Comparison of ENCODE assay signal across 1 cellular context in genomic region chr18:58078889-58079573, GRCh38.
TF ChIP-seq lines count a peak whose summit lies in the region.

No MANE protein-coding gene starts in this region.

TF ChIP-seq in K562, 482 proteins besides CTCF, POLR2A, EP300 and RAD21 (continued from another document and continues in another):
- TF ChIP-seq ZNF407 (IDR thresholded peaks at IDR 0.05; ENCODE audit: low read depth) (no peak), TRIM24 (IDR thresholded peaks at IDR 0.05) (peak; percentile 84 to 86), ZBTB34 (CRISPR knock-in tag; IDR thresholded peaks at IDR 0.05) (no peak), SREBF1 (IDR thresholded peaks at IDR 0.05; ENCODE audit: borderline replicate concordance, low read depth, low read length) (no peak), ZNF274 (IDR thresholded peaks at IDR 0.05; ENCODE audit: borderline replicate concordance, low read depth, low read length) (no peak), NFE2 (IDR thresholded peaks at IDR 0.05; ENCODE audit: low read depth) (no peak), CTCFL (IDR thresholded peaks at IDR 0.05; ENCODE audit: borderline replicate concordance, insufficient read depth, low read depth, low read length, poor library complexity, severe bottlenecking) (no peak), ZNF277 (CRISPR knock-in tag; IDR thresholded peaks at IDR 0.05; ENCODE audit: borderline replicate concordance) (no peak), HDAC6 (IDR thresholded peaks at IDR 0.05; ENCODE audit: low read depth, low read length) (no peak), BCL6 (CRISPR knock-in tag; IDR thresholded peaks at IDR 0.05) (no peak), MTA3 (IDR thresholded peaks at IDR 0.05; ENCODE audit: borderline replicate concordance) (0 out of 2 replicates have a peak, but pooled peaks have one; percentile 66), ARID3A (IDR thresholded peaks at IDR 0.05; ENCODE audit: borderline replicate concordance, low read depth, low read length) (0 out of 2 replicates have a peak, but pooled peaks have one; percentile 33), ZNF584 (CRISPR knock-in tag; IDR thresholded peaks at IDR 0.05; ENCODE audit: low read depth) (no peak), E2F4 (CRISPR knock-in tag; IDR thresholded peaks at IDR 0.05; ENCODE audit: low read depth) (no peak), ZNF436 (CRISPR knock-in tag; IDR thresholded peaks at IDR 0.05) (no peak), ELF2 (CRISPR knock-in tag; IDR thresholded peaks at IDR 0.05) (no peak), GTF2F1 (IDR thresholded peaks at IDR 0.05; ENCODE audit: low read depth, low read length) (no peak), CEBPB (tag; IDR thresholded peaks at IDR 0.05) (peak; percentile 94), MEF2A (IDR thresholded peaks at IDR 0.05; ENCODE audit: control insufficient read depth, low read depth, low read length) (no peak), ZNF174 (CRISPR knock-in tag; IDR thresholded peaks at IDR 0.05) (no peak), NR2C2 (CRISPR knock-in tag; IDR thresholded peaks at IDR 0.05) (no peak), NR2C2 (tag; IDR thresholded peaks at IDR 0.05) (no peak), LEF1 (IDR thresholded peaks at IDR 0.05) (peak; percentile 69), NCOR1 (IDR thresholded peaks at IDR 0.05) (peak; percentile 91), NCOA1 (IDR thresholded peaks at IDR 0.05; ENCODE audit: low read depth) (peak; percentile 45; the same call in 1 of the 2 replicates), ZFP36 (IDR thresholded peaks at IDR 0.05; ENCODE audit: low read depth, low read length, partially characterized antibody) (no peak), ZNF239 (CRISPR knock-in tag; IDR thresholded peaks at IDR 0.05) (no peak), MITF (IDR thresholded peaks at IDR 0.05) (no peak), RCOR1 (IDR thresholded peaks at IDR 0.05; ENCODE audit: borderline replicate concordance in 1 of 2, low read depth in 2 of 2, low read length in 2 of 2) (peak; percentile 77 to 79; a peak in 2 of 4 replicates), RREB1 (CRISPR knock-in tag; IDR thresholded peaks at IDR 0.05) (no peak), ELK1 (CRISPR knock-in tag; IDR thresholded peaks at IDR 0.05) (no peak), PRMT5 (CRISPR knock-in tag; IDR thresholded peaks at IDR 0.05) (no peak), LCOR (CRISPR knock-in tag; IDR thresholded peaks at IDR 0.05) (no peak)
